In the genomic region with DNA sequence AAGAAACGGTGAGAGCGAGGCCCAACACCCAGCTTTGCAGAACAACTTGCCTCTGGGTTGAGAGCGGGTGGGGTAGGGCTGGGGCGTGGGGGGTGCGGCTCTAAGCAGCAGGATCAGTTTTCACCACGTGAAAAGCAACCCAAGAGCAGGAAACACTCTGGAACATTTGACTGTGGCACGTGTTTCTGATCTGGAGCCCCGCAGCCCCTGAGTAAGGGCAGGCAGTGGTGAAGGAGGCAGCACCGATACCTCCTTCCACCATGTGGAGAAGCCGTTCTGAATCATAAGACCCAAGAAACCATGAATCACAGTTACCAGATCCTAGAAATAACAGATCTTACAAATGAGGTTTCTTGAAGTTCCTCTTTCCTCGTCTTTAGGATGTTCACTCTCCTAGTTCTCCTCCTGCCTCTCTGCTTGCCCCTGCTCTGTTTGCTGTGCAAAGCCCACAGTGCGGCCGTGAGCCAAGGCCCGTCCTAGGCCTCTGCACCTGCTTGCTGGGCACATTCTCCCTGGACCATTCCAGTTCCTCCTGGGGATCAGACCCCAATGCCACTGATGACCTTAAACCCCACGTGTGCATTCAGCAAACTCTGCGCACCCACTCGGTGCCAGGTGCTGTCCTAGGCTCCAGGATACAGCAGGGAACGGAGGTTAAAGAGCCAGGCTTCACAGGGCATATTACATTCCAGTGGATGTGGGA, we compare ENCODE assay signal across 9 cellular contexts. TPM values are rescaled to one million over a fixed set of nuclear protein-coding genes. Genes with fewer than 3 reads are reported as not detected.
DNase-seq lines count a peak whose midpoint lies in the region; ATAC-seq and TF ChIP-seq lines count a peak whose summit lies in the region.
"Had no signal": no experiment of that assay in that cellular context is flagged by ENCODE, and none has a peak within 500 bp of the region (broad histone marks: within the 10 kb centered on the region; RNA-seq: fewer than 3 reads in every experiment).

No MANE protein-coding gene starts in this region.

- H3K27me3 ChIP-seq in lung (ENCODE audit: control insufficient read depth, insufficient read depth), result no peaks in the 10 kb centered on the region

- no peak overlapping the region for H3K4me3 ChIP-seq in lung

- H3K9me3 Mint-ChIP-seq in activated T-cell treated with anti-CD3 and anti-CD28 coated beads, Interleukin-2, amount 50 U/mL, for 24 hours, result no peaks in the 10 kb centered on the region
- H3K9me3 Mint-ChIP-seq in type B pancreatic cell, result no peaks in the 10 kb centered on the region

- peak; percentile 17 for DNase-seq in activated T-cell treated with anti-CD3 and anti-CD28 coated beads for 24 hours (ENCODE audit: low read depth)
- no peak for DNase-seq in activated T-cell treated with anti-CD3 and anti-CD28 coated beads, Interleukin-2, amount 50 U/mL, for 1 hour
- DNase-seq in activated T-cell treated with anti-CD3 and anti-CD28 coated beads, Interleukin-2, amount 50 U/mL, for 24 hours, result peak; percentile 45
- DNase-seq in lung (ENCODE audit: low spot score), result peak; percentile 53
- no peak for DNase-seq in type B pancreatic cell (ENCODE audit: extremely low spot score, unreplicated experiment)
- no peak for DNase-seq in glomerular visceral epithelial cell (ENCODE audit: extremely low spot score)
- DNase-seq: C1 segment of cervical spinal cord had no signal

- TF ChIP-seq CTCF in lung (IDR thresholded peaks at IDR 0.05; ENCODE audit: control extremely low read depth, extremely low read depth), result no peak
- TF ChIP-seq CTCF in type B pancreatic cell (conservative IDR thresholded peaks at IDR 0.05), result no peak

- no peak overlapping the region for H3K4me3 Mint-ChIP-seq in activated T-cell treated with anti-CD3 and anti-CD28 coated beads, Interleukin-2, amount 50 U/mL, for 24 hours
- H3K4me3 Mint-ChIP-seq in type B pancreatic cell, result no peak overlapping the region

- peaks cover 4% of the 10 kb centered on the region for H3K27me3 Mint-ChIP-seq in activated T-cell treated with anti-CD3 and anti-CD28 coated beads, Interleukin-2, amount 50 U/mL, for 24 hours
- H3K27me3 Mint-ChIP-seq in type B pancreatic cell, result peaks cover 8% of the 10 kb centered on the region

- no peaks in the 10 kb centered on the region for H3K36me3 ChIP-seq in lung (ENCODE audit: control insufficient read depth in 2 of 2, insufficient read depth in 2 of 2, low read length in 2 of 2)

- WGBS in lung, 2 donors, result 47 to 54% methylated on average over 18 of the region's 18 CpGs

- H3K9me3 ChIP-seq in lung (ENCODE audit: control insufficient read depth in 2 of 2, insufficient read depth in 1 of 2, low read length in 1 of 2), result peaks cover 0 to 4% of the 10 kb centered on the region in 2 donors

- H3K4me1 ChIP-seq in lung (ENCODE audit: control insufficient read depth in 2 of 2, insufficient read depth in 2 of 2, low read length in 2 of 2), result peaks cover 0 to 18% of the 10 kb centered on the region in 2 donors

- H3K27ac ChIP-seq in lung (ENCODE audit: low read depth in 1 of 2, low read length in 1 of 2), result peak overlapping the region in 1 of 2 donors; percentile 62

- ATAC-seq in lung (ENCODE audit: insufficient read depth, low FRiP score), result peak; percentile 38
- no peak for ATAC-seq in GM18909 (IDR thresholded peaks at IDR 0.05; ENCODE audit: poor library complexity, unreplicated experiment)
- ATAC-seq in HG03521 (IDR thresholded peaks at IDR 0.05; ENCODE audit: unreplicated experiment), result no peak

- H3K27ac Mint-ChIP-seq in activated T-cell treated with anti-CD3 and anti-CD28 coated beads, Interleukin-2, amount 50 U/mL, for 24 hours, result peak overlapping the region; percentile 23
- peak overlapping the region; percentile 36 for H3K27ac Mint-ChIP-seq in type B pancreatic cell

- no peaks in the 10 kb centered on the region for H3K36me3 Mint-ChIP-seq in activated T-cell treated with anti-CD3 and anti-CD28 coated beads, Interleukin-2, amount 50 U/mL, for 24 hours (ENCODE audit: low read depth)
- no peaks in the 10 kb centered on the region for H3K36me3 Mint-ChIP-seq in type B pancreatic cell

- H3K4me1 Mint-ChIP-seq in activated T-cell treated with anti-CD3 and anti-CD28 coated beads, Interleukin-2, amount 50 U/mL, for 24 hours (ENCODE audit: low read depth), result peaks cover 34% of the 10 kb centered on the region
- peaks cover 41% of the 10 kb centered on the region for H3K4me1 Mint-ChIP-seq in type B pancreatic cell (ENCODE audit: unreplicated experiment)

RNA-seq across cellular contexts. Expression of gene SLC1A7, which starts 31.9 kb away (rescaled TPM):
- under 1 TPM; 0.14 to 0.61 TPM for total RNA-seq in lung
- under 1 TPM; 0.14 to 0.81 TPM for polyA plus RNA-seq in lung
- total RNA-seq in type B pancreatic cell (ENCODE audit: low replicate concordance), result not detected in 2 replicates

RNA-seq across cellular contexts. Expression of gene PODN, which starts 48.5 kb away (rescaled TPM):
- total RNA-seq in lung (10 to 100 TPM; 12.9 to 40.9 TPM), type B pancreatic cell (ENCODE audit: low replicate concordance) (2.8 and 3.2 TPM in 2 replicates)
- polyA plus RNA-seq in lung, result 10 to 100 TPM; 16.4 to 27.0 TPM

Comparison
In these comparisons a context has a peak if more than half of its experiments do, and no peak if none do; other contexts are left out.
1. DNase-seq: peak in activated T-cell treated with anti-CD3 and anti-CD28 coated beads for 24 hours (single experiment), activated T-cell treated with anti-CD3 and anti-CD28 coated beads, Interleukin-2, amount 50 U/mL, for 24 hours (single experiment) and lung (single experiment); none in activated T-cell treated with anti-CD3 and anti-CD28 coated beads, Interleukin-2, amount 50 U/mL, for 1 hour (single experiment), type B pancreatic cell (single experiment) and glomerular visceral epithelial cell (single experiment).